15 cellular contexts compared by ENCODE assay signal in the genomic region with DNA sequence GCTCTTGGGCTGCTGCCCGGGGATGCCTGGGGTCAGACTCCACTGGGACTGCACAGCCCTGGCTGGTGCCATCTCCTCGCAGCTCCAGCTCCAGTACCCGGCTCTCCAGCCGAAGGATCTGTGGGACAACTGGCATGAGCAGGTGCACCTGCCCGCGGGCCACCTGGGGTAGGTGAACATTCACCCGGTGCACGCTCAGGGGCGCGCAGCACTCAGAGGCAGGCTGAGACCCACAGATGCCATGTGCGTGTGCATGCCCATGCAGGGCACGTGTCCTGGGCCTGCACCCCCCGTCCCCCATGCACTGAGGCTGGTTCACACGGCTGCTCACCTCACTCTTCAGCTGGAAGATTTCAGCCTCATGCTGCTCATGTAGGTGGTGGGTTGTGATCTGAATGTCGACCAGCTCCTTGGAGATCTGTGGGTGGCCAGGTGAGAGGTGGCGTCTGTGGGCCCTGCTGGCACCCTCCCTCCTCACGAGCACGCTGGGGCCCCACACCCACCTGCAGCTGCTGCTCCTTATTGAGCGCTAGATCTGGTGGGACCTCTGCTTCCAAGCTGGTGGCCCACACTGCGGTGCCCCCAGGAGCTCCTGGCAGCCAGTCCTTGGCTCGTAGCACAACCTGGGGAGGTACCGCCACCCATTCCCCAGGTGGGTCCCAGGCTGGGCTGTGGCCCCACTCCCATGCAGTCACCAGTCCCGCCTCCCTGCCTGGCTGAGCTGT. TPM values are rescaled to one million over a fixed set of nuclear protein-coding genes. Genes with fewer than 3 reads are reported as not detected.
DNase-seq lines count a peak whose midpoint lies in the region; ATAC-seq and TF ChIP-seq lines count a peak whose summit lies in the region.
"Had no signal": no experiment of that assay in that cellular context is flagged by ENCODE, and none has a peak within 500 bp of the region (broad histone marks: within the 10 kb centered on the region; RNA-seq: fewer than 3 reads in every experiment).

No MANE protein-coding gene starts in this region.

- H3K4me1 Mint-ChIP-seq in natural killer cell = peaks cover 0 to 8% of the 10 kb centered on the region in 2 donors
- H3K4me1 Mint-ChIP-seq in natural killer cell treated with Interleukin-12 subunit alpha and Interleukin-12 subunit beta and Interleukin-15 and Interleukin-18, amount 100 ng/mL, for 72 hours (ENCODE audit: low read depth in 2 of 2) = peaks cover 0 to 2% of the 10 kb centered on the region in 2 donors
- peaks cover 0 to 1% of the 10 kb centered on the region in 2 donors for H3K4me1 Mint-ChIP-seq in immature natural killer cell
- H3K4me1 Mint-ChIP-seq: brain, endodermal cell had no signal

- H3K9me3 Mint-ChIP-seq in natural killer cell = no peaks in the 10 kb centered on the region
- no peaks in the 10 kb centered on the region for H3K9me3 Mint-ChIP-seq in natural killer cell treated with Interleukin-12 subunit alpha and Interleukin-12 subunit beta and Interleukin-15 and Interleukin-18, amount 100 ng/mL, for 72 hours
- no peaks in the 10 kb centered on the region for H3K9me3 Mint-ChIP-seq in immature natural killer cell
- H3K9me3 Mint-ChIP-seq: activated CD8-positive, alpha-beta T cell treated with anti-CD3 and anti-CD28 coated beads for 36 hours; brain; endodermal cell had no signal

- no peak for DNase-seq in natural killer cell
- no peak for DNase-seq in natural killer cell treated with Interleukin-12 subunit alpha and Interleukin-12 subunit beta and Interleukin-15 and Interleukin-18, amount 100 ng/mL, for 72 hours (ENCODE audit: low spot score)
- DNase-seq in NCI-H345 treated with DMSO at 0.1 percent for 48 hours (lab: John Stamatoyannopoulos, UW; ENCODE audit: unreplicated experiment) = peak; percentile 23
- no peak for DNase-seq in immature natural killer cell
- DNase-seq in GM10266 (ENCODE audit: extremely low spot score) = no peak
- DNase-seq in Kasumi-1 (lab: John Stamatoyannopoulos, UW) = no peak
- no peak for DNase-seq in NCI-H2081 treated with DMSO at 0.1 percent for 48 hours (lab: John Stamatoyannopoulos, UW)
- DNase-seq in heart left ventricle = no peak
- DNase-seq: activated CD8-positive, alpha-beta T cell treated with anti-CD3 and anti-CD28 coated beads for 36 hours; activated gamma-delta T cell; posterior cingulate gyrus; SHP77 treated with DMSO at 0.1 percent for 48 hours; testis had no signal

- no peak overlapping the region for H3K27ac ChIP-seq in heart left ventricle
- H3K27ac ChIP-seq: testis had no signal

- ATAC-seq in natural killer cell (no peak), heart left ventricle (no peak)
- no peak for ATAC-seq in natural killer cell treated with Interleukin-12 subunit alpha and Interleukin-12 subunit beta and Interleukin-15 and Interleukin-18, amount 100 ng/mL, for 72 hours

- 74 to 79% (median 77%) methylated on average over 22 to 23 of the region's 23 CpGs for WGBS in heart left ventricle, 4 donors

- H3K36me3 Mint-ChIP-seq in natural killer cell = no peaks in the 10 kb centered on the region
- no peaks in the 10 kb centered on the region for H3K36me3 Mint-ChIP-seq in natural killer cell treated with Interleukin-12 subunit alpha and Interleukin-12 subunit beta and Interleukin-15 and Interleukin-18, amount 100 ng/mL, for 72 hours
- H3K36me3 Mint-ChIP-seq in immature natural killer cell = no peaks in the 10 kb centered on the region
- H3K36me3 Mint-ChIP-seq: brain had no signal

- TF ChIP-seq POLR2A in heart left ventricle (IDR thresholded peaks at IDR 0.05) = no peak

- peaks cover 12 to 48% (median 30%) of the 10 kb centered on the region in 12 donors for H3K4me1 ChIP-seq in heart left ventricle

- H3K27me3 ChIP-seq in heart left ventricle = peaks cover 0 to 24% (median 0%) of the 10 kb centered on the region in 9 donors
- H3K27me3 ChIP-seq: testis had no signal

- peaks cover 0 to 6% (median 0%) of the 10 kb centered on the region in 9 donors for H3K36me3 ChIP-seq in heart left ventricle

- no peaks in the 10 kb centered on the region for H3K27me3 Mint-ChIP-seq in natural killer cell (ENCODE audit: low read depth in 2 of 2)
- no peaks in the 10 kb centered on the region for H3K27me3 Mint-ChIP-seq in natural killer cell treated with Interleukin-12 subunit alpha and Interleukin-12 subunit beta and Interleukin-15 and Interleukin-18, amount 100 ng/mL, for 72 hours
- peaks cover 0 to 10% (median 3%) of the 10 kb centered on the region in 3 donors for H3K27me3 Mint-ChIP-seq in immature natural killer cell (ENCODE audit: low read depth in 3 of 3)
- H3K27me3 Mint-ChIP-seq: activated CD8-positive, alpha-beta T cell treated with anti-CD3 and anti-CD28 coated beads for 36 hours; brain had no signal

- H3K27ac Mint-ChIP-seq in natural killer cell (peak overlapping the region in 1 of 2 donors; percentile 44), immature natural killer cell (peak overlapping the region in 1 of 6 donors; percentile 12)
- H3K27ac Mint-ChIP-seq in natural killer cell treated with Interleukin-12 subunit alpha and Interleukin-12 subunit beta and Interleukin-15 and Interleukin-18, amount 100 ng/mL, for 72 hours = no peak overlapping the region
- H3K27ac Mint-ChIP-seq: endodermal cell had no signal

- H3K9me3 ChIP-seq in heart left ventricle = no peaks in the 10 kb centered on the region
- H3K9me3 ChIP-seq: testis had no signal

- intact Hi-C loops in natural killer cell (cut with micrococcal nuclease) (no loop called here), heart left ventricle (cut with DNase I) (no loop called here)

- H3K4me3 Mint-ChIP-seq in natural killer cell (peak overlapping the region; percentile 35), immature natural killer cell (peak overlapping the region in 3 of 5 donors; percentile 6 to 79 (median 40))
- H3K4me3 Mint-ChIP-seq in natural killer cell treated with Interleukin-12 subunit alpha and Interleukin-12 subunit beta and Interleukin-15 and Interleukin-18, amount 100 ng/mL, for 72 hours = no peak overlapping the region

- no peak overlapping the region for H3K4me3 ChIP-seq in heart left ventricle

- TF ChIP-seq CTCF in natural killer cell (IDR thresholded peaks at IDR 0.05) = no peak
- no peak for TF ChIP-seq CTCF in GM10266 (IDR thresholded peaks at IDR 0.05; ENCODE audit: control insufficient read depth, insufficient read depth, low read depth, missing control alignments)
- TF ChIP-seq CTCF in heart left ventricle (IDR thresholded peaks at IDR 0.05) = no peak

RNA-seq across cellular contexts. Expression of a gene that starts 0.6 kb away (rescaled TPM):
- total RNA-seq in natural killer cell (10 to 100 TPM in 1 of 3 donors, 1 to 10 TPM in 2; 6.2 to 10.0 (median 7.7) TPM), heart left ventricle (1 to 10 TPM in 1 of 9 donors, under 1 TPM in 5, not detected in 3; 0.35 to 1.3 (median 0.54) TPM)
- total RNA-seq in natural killer cell treated with Interleukin-12 subunit alpha and Interleukin-12 subunit beta and Interleukin-15 and Interleukin-18, amount 100 ng/mL, for 72 hours = 1 to 10 TPM; 3.1 to 6.4 TPM
- polyA plus RNA-seq in immature natural killer cell (1 to 10 TPM in 2 of 3 donors, under 1 TPM in 1; 0.34 to 1.7 (median 1.4) TPM), heart left ventricle (1 to 10 TPM in 1 of 2 donors, under 1 TPM in 1; 0.60 to 1.3 TPM)

RNA-seq across cellular contexts. Expression of a gene that starts 1.3 kb away (rescaled TPM):
- 10 to 100 TPM; 13.5 to 21.5 (median 15.7) TPM for total RNA-seq in natural killer cell
- total RNA-seq in natural killer cell treated with Interleukin-12 subunit alpha and Interleukin-12 subunit beta and Interleukin-15 and Interleukin-18, amount 100 ng/mL, for 72 hours = 10 to 100 TPM in 1 of 2 donors, 1 to 10 TPM in 1; 5.4 to 15.3 TPM
- 10 to 100 TPM in 1 of 3 donors, 1 to 10 TPM in 2; 6.4 to 12.0 (median 9.1) TPM for polyA plus RNA-seq in immature natural killer cell
- 10 to 100 TPM in 7 of 9 donors, 1 to 10 TPM in 2; 5.0 to 16.4 (median 11.9) TPM for total RNA-seq in heart left ventricle
- 10 to 100 TPM; 11.3 to 44.2 TPM for polyA plus RNA-seq in heart left ventricle

RNA-seq across cellular contexts. Expression of a gene that starts 4.7 kb away (rescaled TPM):
- total RNA-seq in natural killer cell = 10 to 100 TPM; 33.7 to 39.0 (median 37.7) TPM
- total RNA-seq in natural killer cell treated with Interleukin-12 subunit alpha and Interleukin-12 subunit beta and Interleukin-15 and Interleukin-18, amount 100 ng/mL, for 72 hours = 10 to 100 TPM; 29.1 to 37.9 TPM
- polyA plus RNA-seq in immature natural killer cell = 100 to 1,000 TPM in 1 of 3 donors, 10 to 100 TPM in 2; 71.7 to 110 (median 94.1) TPM
- total RNA-seq in heart left ventricle = 10 to 100 TPM; 30.2 to 48.6 (median 36.0) TPM
- 10 to 100 TPM; 22.9 to 42.4 TPM for polyA plus RNA-seq in heart left ventricle

RNA-seq across cellular contexts. Expression of a gene that starts 10.7 kb away (rescaled TPM):
- total RNA-seq in natural killer cell (10 to 100 TPM; 11.8 to 16.6 (median 14.3) TPM), heart left ventricle (10 to 100 TPM; 50.5 to 79.4 (median 60.7) TPM)
- total RNA-seq in natural killer cell treated with Interleukin-12 subunit alpha and Interleukin-12 subunit beta and Interleukin-15 and Interleukin-18, amount 100 ng/mL, for 72 hours = 10 to 100 TPM; 21.0 to 34.9 TPM
- polyA plus RNA-seq in immature natural killer cell (10 to 100 TPM; 29.6 to 61.7 (median 45.4) TPM), heart left ventricle (10 to 100 TPM; 31.2 to 69.0 TPM)

RNA-seq across cellular contexts. Expression of a gene that starts 15.2 kb away (rescaled TPM):
- 10 to 100 TPM; 36.9 to 39.8 (median 37.5) TPM for total RNA-seq in natural killer cell
- total RNA-seq in natural killer cell treated with Interleukin-12 subunit alpha and Interleukin-12 subunit beta and Interleukin-15 and Interleukin-18, amount 100 ng/mL, for 72 hours = 10 to 100 TPM; 26.9 to 54.0 TPM
- polyA plus RNA-seq in immature natural killer cell = 10 to 100 TPM in 2 of 3 donors, 1 to 10 TPM in 1; 4.6 to 25.5 (median 17.5) TPM
- 10 to 100 TPM; 21.4 to 33.1 (median 26.8) TPM for total RNA-seq in heart left ventricle
- 10 to 100 TPM; 36.0 to 41.5 TPM for polyA plus RNA-seq in heart left ventricle
